ENCODE assay signal across 22 cellular contexts in the genomic region with DNA sequence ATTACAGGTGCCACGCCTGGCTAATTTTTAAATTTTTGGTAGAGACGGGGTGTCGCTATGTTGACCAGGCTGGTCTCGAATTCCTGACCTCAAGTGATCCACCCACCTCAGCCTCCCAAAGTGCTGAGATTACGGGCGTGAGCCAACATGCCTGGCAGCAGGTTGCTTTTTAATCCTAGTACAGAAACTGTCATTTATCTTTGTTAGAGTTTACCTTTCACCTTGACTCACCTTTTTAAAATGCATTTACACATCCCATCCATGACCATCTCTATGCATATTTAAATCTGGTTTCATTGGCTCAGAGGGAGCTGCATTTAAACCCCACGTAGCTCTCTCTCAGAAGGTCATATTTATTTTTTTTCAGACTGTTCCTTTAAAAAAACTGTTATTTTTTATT.
"Had no signal": no experiment of that assay in that cellular context is flagged by ENCODE, and none has a peak within 500 bp of the region (broad histone marks: within the 10 kb centered on the region; RNA-seq: fewer than 3 reads in every experiment).

No MANE protein-coding gene starts in this region.

- H3K9ac ChIP-seq: KMS-11 had no signal

- H3K4me1 ChIP-seq: Peyer's patch had no signal

- H3K36me3 ChIP-seq: MG63, Peyer's patch had no signal

- ATAC-seq: activated CD8-positive, alpha-beta memory T cell treated with anti-CD3 and anti-CD28 coated beads, Interleukin-2, amount 10 ng/mL, durations not matched to agents 7 days and 5 days; WTC11 had no signal

- H3K4me2 ChIP-seq: KMS-11 had no signal

- H3K4me3 ChIP-seq: MG63, Peyer's patch had no signal

- H3K9me3 ChIP-seq: MG63, Peyer's patch had no signal

- H3K27me3 ChIP-seq: MG63, Peyer's patch had no signal

- H3K27ac ChIP-seq: KMS-11, Peyer's patch had no signal

- DNase-seq: activated CD4-positive, alpha-beta T cell treated with anti-CD3 and anti-CD28 coated beads, Interleukin-2, amount 10 ng/mL, durations not matched to agents 24 days and 14 days; activated CD4-positive, alpha-beta T cell treated with anti-CD3 and anti-CD28 coated beads, Interleukin-2, amount 50 U/mL, for 48 hours; activated CD4-positive, CD25-positive, alpha-beta regulatory T cell treated with anti-CD3 and anti-CD28 coated beads, Interleukin-2, amount 50 U/mL, for 72 hours; activated CD8-positive, alpha-beta memory T cell treated with anti-CD3 and anti-CD28 coated beads, Interleukin-2, amount 10 ng/mL, durations not matched to agents 7 days and 5 days; activated effector memory CD4-positive, alpha-beta T cell treated with Interleukin-2 at 50 U/mL for 16 hours; activated naive CD4-positive, alpha-beta T cell; activated T-cell treated with anti-CD3 and anti-CD28 coated beads, Interleukin-2, amount 50 U/mL, for 24 hours; aorta; MG63; MV-4-11; NCI-H1092 treated with DMSO at 0.1 percent for 48 hours; NCI-H1417 treated with DMSO at 0.1 percent for 48 hours; NCI-H1694; NCI-H2029 treated with DMSO at 0.1 percent for 48 hours; NCI-H226; NCI-H526; NCI-H774; OCI-M1; Peyer's patch; SHP77 treated with DMSO at 0.1 percent for 48 hours had no signal
